ENCODE assay signal across 9 cellular contexts in genomic region chr10:32650246-32650655, GRCh38.
A peak's percentile ranks its signal among the peaks of the same experiment; 100 is the strongest.
DNase-seq lines count a peak whose midpoint lies in the region; ATAC-seq lines count a peak whose summit lies in the region.
"Had no signal": no experiment of that assay in that cellular context is flagged by ENCODE, and none has a peak within 500 bp of the region (broad histone marks: within the 10 kb centered on the region; RNA-seq: fewer than 3 reads in every experiment).

No MANE protein-coding gene starts in this region.

- ATAC-seq in GM21423 (IDR thresholded peaks at IDR 0.05; ENCODE audit: unreplicated experiment) (peak; percentile 63), GM21737 (IDR thresholded peaks at IDR 0.05; ENCODE audit: unreplicated experiment) (no peak)

- DNase-seq in GM04503 (ENCODE audit: low read depth) (peak; percentile 7), M059J (ENCODE audit: low read depth) (peak; percentile 54), foreskin melanocyte (peak; percentile 2), NCI-H345 treated with DMSO at 0.1 percent for 48 hours (lab: John Stamatoyannopoulos, UW; ENCODE audit: unreplicated experiment) (no peak), NCI-H146 (lab: John Stamatoyannopoulos, UW) (no peak), DMS79 treated with DMSO at 0.1 percent for 48 hours (lab: John Stamatoyannopoulos, UW) (no peak)
- DNase-seq: NCI-H1694 had no signal

Comparison
In these comparisons a context has a peak if more than half of its experiments do, and no peak if none do; other contexts are left out.
1. DNase-seq: peak in GM04503 (single experiment), M059J (single experiment) and foreskin melanocyte (single experiment); none in NCI-H345 treated with DMSO at 0.1 percent for 48 hours (single experiment), NCI-H146 (single experiment) and DMS79 treated with DMSO at 0.1 percent for 48 hours (single experiment).